7 cellular contexts compared by ENCODE assay signal in genomic region chr1:154548028-154548427, GRCh38. TPM values are rescaled to one million over a fixed set of nuclear protein-coding genes. Genes with fewer than 3 reads are reported as not detected.
DNase-seq lines count a peak whose midpoint lies in the region; ATAC-seq lines count a peak whose summit lies in the region.
"Had no signal": no experiment of that assay in that cellular context is flagged by ENCODE, and none has a peak within 500 bp of the region (broad histone marks: within the 10 kb centered on the region; RNA-seq: fewer than 3 reads in every experiment).

No MANE protein-coding gene starts in this region.

- H3K27me3 Mint-ChIP-seq in immature natural killer cell (ENCODE audit: low read depth in 3 of 3): peaks cover 0 to 3% (median 0%) of the 10 kb centered on the region in 3 donors

- DNase-seq in HUDEP-2 (lab: John Stamatoyannopoulos, UW; ENCODE audit: unreplicated experiment in 76 of 76) (peak in 63 of 76 experiments; percentile 4 to 79 (median 49)), immature natural killer cell (no peak), DMS114 treated with DMSO at 0.1 percent for 48 hours (lab: John Stamatoyannopoulos, UW; ENCODE audit: unreplicated experiment) (no peak)
- DNase-seq: HFFc6, kidney glomerular epithelial cell, NCI-H1436 had no signal

- H3K4me1 Mint-ChIP-seq in immature natural killer cell: peaks cover 12 to 32% of the 10 kb centered on the region in 2 donors

- H3K9me3 Mint-ChIP-seq in immature natural killer cell: no peaks in the 10 kb centered on the region
- H3K9me3 Mint-ChIP-seq: HFFc6 had no signal

- H3K4me3 Mint-ChIP-seq in immature natural killer cell: no peak overlapping the region
- H3K4me3 Mint-ChIP-seq: HFFc6 had no signal

- peak overlapping the region; percentile 7 to 76 (median 28) for H3K27ac Mint-ChIP-seq in immature natural killer cell
- H3K27ac Mint-ChIP-seq: HFFc6 had no signal

- peaks cover 7 to 38% (median 11%) of the 10 kb centered on the region in 3 donors for H3K36me3 Mint-ChIP-seq in immature natural killer cell

- ATAC-seq in GM18502 (IDR thresholded peaks at IDR 0.05; ENCODE audit: poor library complexity, unreplicated experiment): no peak

RNA-seq across cellular contexts. Expression of gene UBE2Q1, which starts 10.4 kb away (rescaled TPM):
- polyA plus RNA-seq in immature natural killer cell: 10 to 100 TPM in 1 of 3 donors, 1 to 10 TPM in 2; 8.2 to 11.6 (median 9.7) TPM

RNA-seq across cellular contexts. Expression of gene CHRNB2, which starts 19.6 kb away (rescaled TPM):
- under 1 TPM in 1 of 3 donors, not detected in 2; 0.07 TPM for polyA plus RNA-seq in immature natural killer cell

RNA-seq across cellular contexts. Expression of gene SHE, which starts 45.8 kb away (rescaled TPM):
- under 1 TPM in 1 of 3 donors, not detected in 2; 0.13 TPM for polyA plus RNA-seq in immature natural killer cell

RNA-seq across cellular contexts. Expression of gene TDRD10, which starts 46.0 kb away (rescaled TPM):
- polyA plus RNA-seq in immature natural killer cell: not detected

RNA-seq across cellular contexts. Expression of gene ADAR, which starts 60.0 kb away (rescaled TPM):
- 100 to 1,000 TPM in 1 of 3 donors, 10 to 100 TPM in 2; 47.4 to 169 (median 70.1) TPM for polyA plus RNA-seq in immature natural killer cell

Comparison
In these comparisons a context has a peak if more than half of its experiments do, and no peak if none do; other contexts are left out.
1. DNase-seq: peak in HUDEP-2 (63 of 76); none in immature natural killer cell (0 of 3) and DMS114 treated with DMSO at 0.1 percent for 48 hours (single experiment).